11 cellular contexts compared by ENCODE assay signal in genomic region chr4:73864365-73864764, GRCh38. TPM values are rescaled to one million over a fixed set of nuclear protein-coding genes. Genes with fewer than 3 reads are reported as not detected.
A peak's percentile ranks its signal among the peaks of the same experiment; 100 is the strongest.
DNase-seq lines count a peak whose midpoint lies in the region; ATAC-seq and TF ChIP-seq lines count a peak whose summit lies in the region.
"Had no signal": no experiment of that assay in that cellular context is flagged by ENCODE, and none has a peak within 500 bp of the region (broad histone marks: within the 10 kb centered on the region; RNA-seq: fewer than 3 reads in every experiment).

No MANE protein-coding gene starts in this region.

- no peaks in the 10 kb centered on the region for H3K9me3 Mint-ChIP-seq in activated T-cell treated with anti-CD3 and anti-CD28 coated beads, Interleukin-2, amount 50 U/mL, for 4 hours

- H3K27ac ChIP-seq in esophagus squamous epithelium (no peak overlapping the region), thyroid gland (no peak overlapping the region), substantia nigra (ENCODE audit: low read depth, low read length, poor library complexity, severe bottlenecking) (no peak overlapping the region)

- TF ChIP-seq POLR2A in esophagus squamous epithelium (IDR thresholded peaks at IDR 0.05): no peak
- TF ChIP-seq POLR2A in thyroid gland (IDR thresholded peaks at IDR 0.05): no peak

- intact Hi-C loops in esophagus squamous epithelium (cut with DNase I): loop anchor here (10.0 kb wide), 2 partner anchors 190 to 280 kb away; no protein-coding TSS in a partner anchor
- intact Hi-C loops in thyroid gland (cut with DNase I): no loop called here

- no peaks in the 10 kb centered on the region for H3K36me3 ChIP-seq in esophagus squamous epithelium
- no peaks in the 10 kb centered on the region for H3K36me3 ChIP-seq in thyroid gland

- H3K36me3 Mint-ChIP-seq in activated T-cell treated with anti-CD3 and anti-CD28 coated beads, Interleukin-2, amount 50 U/mL, for 4 hours (ENCODE audit: insufficient read depth): no peaks in the 10 kb centered on the region

- peaks cover 17% of the 10 kb centered on the region for H3K27me3 Mint-ChIP-seq in activated T-cell treated with anti-CD3 and anti-CD28 coated beads, Interleukin-2, amount 50 U/mL, for 4 hours (ENCODE audit: low read depth)

- H3K9me3 ChIP-seq in esophagus squamous epithelium (no peaks in the 10 kb centered on the region), thyroid gland (no peaks in the 10 kb centered on the region)

- peaks cover 0 to 8% (median 0%) of the 10 kb centered on the region in 4 donors for H3K27me3 ChIP-seq in esophagus squamous epithelium
- H3K27me3 ChIP-seq in thyroid gland: no peaks in the 10 kb centered on the region

- H3K4me3 Mint-ChIP-seq in activated T-cell treated with anti-CD3 and anti-CD28 coated beads, Interleukin-2, amount 50 U/mL, for 4 hours: no peak overlapping the region

- H3K4me3 ChIP-seq in esophagus squamous epithelium: no peak overlapping the region
- H3K4me3 ChIP-seq in thyroid gland (replicated peaks in 1 of 3): no peak overlapping the region

- no peaks in the 10 kb centered on the region for H3K4me1 Mint-ChIP-seq in activated T-cell treated with anti-CD3 and anti-CD28 coated beads, Interleukin-2, amount 50 U/mL, for 4 hours (ENCODE audit: low read depth)

- ATAC-seq in activated T-cell treated with anti-CD3 and anti-CD28 coated beads, Interleukin-2, amount 50 U/mL, for 4 hours: no peak

- H3K4me1 ChIP-seq in esophagus squamous epithelium: peaks cover 0 to 23% (median 7%) of the 10 kb centered on the region in 3 donors
- H3K4me1 ChIP-seq in thyroid gland: peaks cover 5 to 7% of the 10 kb centered on the region in 2 donors

- TF ChIP-seq CTCF in esophagus squamous epithelium (IDR thresholded peaks at IDR 0.05): peak in 4 of 6 experiments; percentile 28 to 66 (median 42)
- peak in 5 of 6 experiments; percentile 14 to 60 (median 54) for TF ChIP-seq CTCF in thyroid gland (IDR thresholded peaks at IDR 0.05)

- WGBS in esophagus squamous epithelium, 2 donors: 58 to 67% methylated on average over 2 of the region's 2 CpGs
- WGBS in thyroid gland, 2 donors: 59 to 64% methylated on average over 2 of the region's 2 CpGs

- DNase-seq in NCI-H82 (lab: John Stamatoyannopoulos, UW) (peak; percentile 19), NCI-H82 treated with DMSO at 0.1 percent for 48 hours (lab: John Stamatoyannopoulos, UW; ENCODE audit: unreplicated experiment) (no peak), NCI-H345 (lab: John Stamatoyannopoulos, UW) (peak; percentile 23), esophagus squamous epithelium (lab: John Stamatoyannopoulos, UW) (no peak), thyroid gland (peak; percentile 19 to 33), substantia nigra (lab: John Stamatoyannopoulos, UW) (no peak)
- DNase-seq in activated effector memory CD4-positive, alpha-beta T cell treated with anti-CD3 and anti-CD28 coated beads, Interleukin-2, amount 50 U/mL, for 16 hours: no peak
- DNase-seq in activated T-cell treated with anti-CD3 and anti-CD28 coated beads, Interleukin-2, amount 50 U/mL, for 4 hours: no peak
- DNase-seq: activated gamma-delta T cell; NK-92 treated with Interleukin-12 subunit alpha and Interleukin-12 subunit beta, amount 100 ng/mL, for 24 hours; stimulated activated CD4-positive, alpha-beta T cell treated with anti-CD3 and anti-CD28 coated beads, Interleukin-4, amount 100 ng/mL, for 24 hours had no signal

RNA-seq across cellular contexts. Expression of gene CXCL1, which starts 4.8 kb away (rescaled TPM):
- total RNA-seq in esophagus squamous epithelium: 100 to 1,000 TPM in 1 of 4 donors, 10 to 100 TPM in 2, 1 to 10 TPM in 1; 9.5 to 152 (median 50.1) TPM
- total RNA-seq in thyroid gland: under 1 TPM in 1 of 4 donors, not detected in 3; 0.93 TPM
- not detected for total RNA-seq in activated T-cell treated with anti-CD3 and anti-CD28 coated beads, Interleukin-2, amount 50 U/mL, for 4 hours

RNA-seq across cellular contexts. Expression of gene PF4V1, which starts 11.3 kb away (rescaled TPM):
- total RNA-seq in esophagus squamous epithelium (not detected), thyroid gland (not detected)
- total RNA-seq in activated T-cell treated with anti-CD3 and anti-CD28 coated beads, Interleukin-2, amount 50 U/mL, for 4 hours: not detected

RNA-seq across cellular contexts. Expression of gene CXCL6, which starts 27.9 kb away (rescaled TPM):
- total RNA-seq in esophagus squamous epithelium (10 to 100 TPM in 1 of 4 donors, 1 to 10 TPM in 1, under 1 TPM in 1, not detected in 1; 0.57 to 10.1 (median 9.4) TPM), thyroid gland (not detected)
- total RNA-seq in activated T-cell treated with anti-CD3 and anti-CD28 coated beads, Interleukin-2, amount 50 U/mL, for 4 hours: not detected

Comparison
In these comparisons a context has a peak if more than half of its experiments do, and no peak if none do; other contexts are left out.
1. DNase-seq: peak in NCI-H82 (single experiment), NCI-H345 (single experiment) and thyroid gland (2 of 2); none in NCI-H82 treated with DMSO at 0.1 percent for 48 hours (single experiment), esophagus squamous epithelium (single experiment), activated effector memory CD4-positive, alpha-beta T cell treated with anti-CD3 and anti-CD28 coated beads, Interleukin-2, amount 50 U/mL, for 16 hours (single experiment), substantia nigra (0 of 49) and activated T-cell treated with anti-CD3 and anti-CD28 coated beads, Interleukin-2, amount 50 U/mL, for 4 hours (single experiment).
2. RNA of gene CXCL1, which starts 4.8 kb away (total RNA-seq): 9.5 to 152 TPM in esophagus squamous epithelium; 0.93 TPM in thyroid gland and not detected in activated T-cell treated with anti-CD3 and anti-CD28 coated beads, Interleukin-2, amount 50 U/mL, for 4 hours; every median in the first group is over 4 times any median in the second.